Comparison of ENCODE assay signal across 9 cellular contexts in genomic region chr3:27633224-27633545, GRCh38.
DNase-seq lines count a peak whose midpoint lies in the region; ATAC-seq and TF ChIP-seq lines count a peak whose summit lies in the region.
"Had no signal": no experiment of that assay in that cellular context is flagged by ENCODE, and none has a peak within 500 bp of the region (broad histone marks: within the 10 kb centered on the region; RNA-seq: fewer than 3 reads in every experiment).

No MANE protein-coding gene starts in this region.

- no peaks in the 10 kb centered on the region for H3K27me3 Mint-ChIP-seq in CD8-positive, alpha-beta T cell (ENCODE audit: low read depth)
- no peaks in the 10 kb centered on the region for H3K27me3 Mint-ChIP-seq in activated CD4-positive, alpha-beta memory T cell treated with anti-CD3 and anti-CD28 coated beads for 36 hours

- no peak for TF ChIP-seq POLR2A in heart left ventricle (IDR thresholded peaks at IDR 0.05)
- no peak for TF ChIP-seq POLR2A in sigmoid colon (IDR thresholded peaks at IDR 0.05)

- WGBS in heart left ventricle, 4 donors = 22 to 40% (median 26%) methylated on average over 6 of the region's 6 CpGs
- 8 to 9% methylated on average over 6 of the region's 6 CpGs for WGBS in sigmoid colon, 2 donors

- peak; percentile 37 for ATAC-seq in CD8-positive, alpha-beta T cell
- ATAC-seq in GM21381 (IDR thresholded peaks at IDR 0.05; ENCODE audit: unreplicated experiment) (peak; percentile 20), heart left ventricle (peak in 3 of 4 donors; percentile 64 to 74 (median 65))

- H3K9me3 ChIP-seq in CD8-positive, alpha-beta T cell (ENCODE audit: low read length) = no peaks in the 10 kb centered on the region
- H3K9me3 ChIP-seq in heart left ventricle = no peaks in the 10 kb centered on the region
- H3K9me3 ChIP-seq in sigmoid colon = no peaks in the 10 kb centered on the region

- POLR2A ChIA-PET in CD8-positive, alpha-beta T cell (lab: Charles Lee) = interaction anchor here (1.1 to 2.7 kb wide), 3 partner anchors 148 to 716 kb away, joined by 3 to 11 read pairs (median 6); partner anchors contain the start of genes AZI2, SLC4A7 and ZCWPW2
- POLR2A ChIA-PET in activated CD4-positive, alpha-beta memory T cell treated with anti-CD3 and anti-CD28 coated beads for 36 hours (lab: Charles Lee) = interaction anchor here (1.1 kb wide), 1 partner anchor 42 kb away, joined by 5 read pairs; no protein-coding TSS in a partner anchor

- H3K4me1 Mint-ChIP-seq in CD8-positive, alpha-beta T cell (ENCODE audit: low read depth) = peaks cover 26% of the 10 kb centered on the region
- peaks cover 39% of the 10 kb centered on the region for H3K4me1 Mint-ChIP-seq in activated CD4-positive, alpha-beta memory T cell treated with anti-CD3 and anti-CD28 coated beads for 36 hours (ENCODE audit: low read depth)

- H3K27ac ChIP-seq in CD8-positive, alpha-beta T cell (ENCODE audit: low read depth, low read length) = peak overlapping the region; percentile 54
- H3K27ac ChIP-seq in heart left ventricle (peak overlapping the region; percentile 3 to 91 (median 76)), sigmoid colon (peak overlapping the region; percentile 85 to 87 (median 86))
- H3K27ac ChIP-seq: SK-N-MC had no signal

- no peak for TF ChIP-seq EP300 in sigmoid colon (IDR thresholded peaks at IDR 0.05)

- peak overlapping the region; percentile 71 for H3K4me3 ChIP-seq in CD8-positive, alpha-beta T cell (ENCODE audit: low read depth, low read length)
- peak overlapping the region in 11 of 12 donors; percentile 25 to 76 (median 63) for H3K4me3 ChIP-seq in heart left ventricle
- peak overlapping the region; percentile 43 to 59 (median 58) for H3K4me3 ChIP-seq in sigmoid colon
- H3K4me3 ChIP-seq: SK-N-MC had no signal

- CTCF ChIA-PET in CD8-positive, alpha-beta T cell (lab: Charles Lee) = interaction anchor here (0.8 to 2.3 kb wide), 3 partner anchors 14 to 166 kb away, joined by 4 to 11 read pairs (median 5); no protein-coding TSS in a partner anchor
- CTCF ChIA-PET in activated CD4-positive, alpha-beta memory T cell treated with anti-CD3 and anti-CD28 coated beads for 36 hours (lab: Charles Lee) = interaction anchor here (0.7 to 3.7 kb wide), 10 partner anchors 10 to 695 kb away, joined by 3 to 15 read pairs (median 4); partner anchors contain the start of gene SLC4A7

- intact Hi-C loops in CD8-positive, alpha-beta T cell (cut with DNase I, micrococcal nuclease) = loop anchor here (2.0 to 10.0 kb wide), 4 partner anchors 26 to 714 kb away; partner anchors contain the start of genes SLC4A7 (in 2 of the 2), AZI2 (in 1 of the 2) and ZCWPW2 (in 1 of the 2)
- intact Hi-C loops in activated CD4-positive, alpha-beta memory T cell treated with anti-CD3 and anti-CD28 coated beads for 36 hours (cut with micrococcal nuclease) = loop anchor here (5.0 kb wide), 2 partner anchors 181 to 276 kb away; no protein-coding TSS in a partner anchor
- intact Hi-C loops in heart left ventricle (cut with DNase I) = loop anchor here in 3 of 10 donors (5.0 to 10.0 kb wide), 2 partner anchors 148 to 151 kb away; partner anchors contain the start of gene SLC4A7 (in 3 of the 3)
- intact Hi-C loops in sigmoid colon (cut with DNase I) = loop anchor here (2.0 to 5.0 kb wide), 4 partner anchors 41 to 148 kb away; partner anchors contain the start of gene SLC4A7

- TF ChIP-seq CTCF in CD8-positive, alpha-beta T cell (IDR thresholded peaks at IDR 0.05) = no peak
- TF ChIP-seq CTCF in heart left ventricle (IDR thresholded peaks at IDR 0.05) (no peak), sigmoid colon (IDR thresholded peaks at IDR 0.05) (no peak)

- peaks cover 9% of the 10 kb centered on the region for H3K36me3 Mint-ChIP-seq in CD8-positive, alpha-beta T cell
- no peaks in the 10 kb centered on the region for H3K36me3 Mint-ChIP-seq in activated CD4-positive, alpha-beta memory T cell treated with anti-CD3 and anti-CD28 coated beads for 36 hours

- H3K9me3 Mint-ChIP-seq in CD8-positive, alpha-beta T cell = no peaks in the 10 kb centered on the region
- H3K9me3 Mint-ChIP-seq in activated CD4-positive, alpha-beta memory T cell treated with anti-CD3 and anti-CD28 coated beads for 36 hours = no peaks in the 10 kb centered on the region

- no peaks in the 10 kb centered on the region for H3K27me3 ChIP-seq in CD8-positive, alpha-beta T cell (ENCODE audit: insufficient read depth, low read length)
- H3K27me3 ChIP-seq in heart left ventricle = no peaks in the 10 kb centered on the region
- H3K27me3 ChIP-seq in sigmoid colon = no peaks in the 10 kb centered on the region

- peak overlapping the region; percentile 90 for H3K27ac Mint-ChIP-seq in CD8-positive, alpha-beta T cell
- H3K27ac Mint-ChIP-seq in activated CD4-positive, alpha-beta memory T cell treated with anti-CD3 and anti-CD28 coated beads for 36 hours = peak overlapping the region; percentile 85

- no peaks in the 10 kb centered on the region for H3K36me3 ChIP-seq in CD8-positive, alpha-beta T cell (ENCODE audit: insufficient read depth, low read length)
- H3K36me3 ChIP-seq in heart left ventricle (no peaks in the 10 kb centered on the region), sigmoid colon (no peaks in the 10 kb centered on the region)

- peak in 3 of 7 experiments; percentile 5 to 28 (median 5) for DNase-seq in CD8-positive, alpha-beta T cell
- peak; percentile 16 for DNase-seq in HT-29 (ENCODE audit: low spot score)
- no peak for DNase-seq in activated CD4-positive, alpha-beta memory T cell treated with anti-CD3 and anti-CD28 coated beads for 36 hours
- DNase-seq in heart left ventricle = peak in 2 of 5 donors; percentile 18 to 28
- no peak for DNase-seq in sigmoid colon
- DNase-seq in stimulated activated CD4-positive, alpha-beta T cell treated with anti-CD3 and anti-CD28 coated beads, Interleukin-4, amount 100 ng/mL, for 1 hour = no peak
- no peak for DNase-seq in DMS153 (lab: John Stamatoyannopoulos, UW)

- peaks cover 16% of the 10 kb centered on the region for H3K4me1 ChIP-seq in CD8-positive, alpha-beta T cell (ENCODE audit: insufficient read depth, low read length)
- H3K4me1 ChIP-seq in heart left ventricle (peaks cover 0 to 10% (median 1%) of the 10 kb centered on the region in 12 donors), sigmoid colon (peaks cover 0 to 9% (median 0%) of the 10 kb centered on the region in 4 donors)

- H3K4me3 Mint-ChIP-seq in CD8-positive, alpha-beta T cell = peak overlapping the region; percentile 95
- H3K4me3 Mint-ChIP-seq in activated CD4-positive, alpha-beta memory T cell treated with anti-CD3 and anti-CD28 coated beads for 36 hours = peak overlapping the region; percentile 83
